Comparison of ENCODE assay signal across 10 cellular contexts in the genomic region with DNA sequence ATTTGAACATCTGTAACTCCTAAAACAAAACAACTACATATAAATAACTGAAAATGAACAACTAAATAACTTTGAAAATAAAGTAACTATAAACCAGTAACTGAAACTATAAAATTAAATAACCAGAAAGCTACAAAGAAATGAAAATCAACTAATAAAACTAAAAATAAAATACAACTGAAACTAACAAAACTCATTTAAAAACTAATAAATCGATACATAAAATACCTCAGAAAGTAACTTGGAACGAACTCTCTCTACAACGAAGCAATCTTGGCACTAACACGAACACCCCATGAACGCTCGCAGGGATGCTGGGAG. TPM values are rescaled to one million over a fixed set of nuclear protein-coding genes. Genes with fewer than 3 reads are reported as not detected.
DNase-seq lines count a peak whose midpoint lies in the region; ATAC-seq and TF ChIP-seq lines count a peak whose summit lies in the region.
"Had no signal": no experiment of that assay in that cellular context is flagged by ENCODE, and none has a peak within 500 bp of the region (broad histone marks: within the 10 kb centered on the region; RNA-seq: fewer than 3 reads in every experiment).

No MANE protein-coding gene starts in this region.

- peak overlapping the region; percentile 77 for H3K4me3 Mint-ChIP-seq in chondrocyte (ENCODE audit: unreplicated experiment)

- H3K27ac Mint-ChIP-seq in chondrocyte (ENCODE audit: unreplicated experiment), result no peak overlapping the region

- intact Hi-C loops in heart left ventricle (cut with DNase I), result loop anchor here in 1 of 10 donors (5.0 kb wide), 1 partner anchor 56 kb away; no protein-coding TSS in a partner anchor
- intact Hi-C loops in left cardiac atrium (cut with DNase I), result no loop called here
- intact Hi-C loops in uterus (cut with DNase I; ENCODE audit: low total_unique reads), result no loop called here

- 8 to 10% (median 9%) methylated on average over 6 of the region's 6 CpGs for WGBS in heart left ventricle, 4 donors

- H3K27ac ChIP-seq in heart left ventricle (no peak overlapping the region), muscle layer of duodenum (ENCODE audit: low read length) (no peak overlapping the region), uterus (no peak overlapping the region)

- H3K4me3 ChIP-seq in heart left ventricle (peak overlapping the region; percentile 28 to 64 (median 54)), muscle layer of duodenum (ENCODE audit: low read depth in 1 of 2, low read length in 2 of 2) (peak overlapping the region; percentile 48 to 74), uterus (peak overlapping the region; percentile 38 to 44)

- H3K9me3 ChIP-seq in heart left ventricle, result no peaks in the 10 kb centered on the region
- no peaks in the 10 kb centered on the region for H3K9me3 ChIP-seq in muscle layer of duodenum (ENCODE audit: control insufficient read depth in 1 of 2, low read length in 2 of 2)
- no peaks in the 10 kb centered on the region for H3K9me3 ChIP-seq in uterus

- H3K27me3 Mint-ChIP-seq in chondrocyte (ENCODE audit: low read depth), result peaks cover 6% of the 10 kb centered on the region

- H3K36me3 ChIP-seq in heart left ventricle (no peaks in the 10 kb centered on the region), muscle layer of duodenum (ENCODE audit: control insufficient read depth in 1 of 2, insufficient read depth in 2 of 2, low read length in 2 of 2) (no peaks in the 10 kb centered on the region), uterus (no peaks in the 10 kb centered on the region)

- ATAC-seq in heart left ventricle (no peak), left cardiac atrium (no peak)

- no peaks in the 10 kb centered on the region for H3K9me3 Mint-ChIP-seq in chondrocyte (ENCODE audit: low read depth)

- no peak for TF ChIP-seq POLR2A in heart left ventricle (IDR thresholded peaks at IDR 0.05)
- no peak for TF ChIP-seq POLR2A in uterus (IDR thresholded peaks at IDR 0.05)

- DNase-seq in heart left ventricle, result no peak
- no peak for DNase-seq in left cardiac atrium
- DNase-seq in chondrocyte (ENCODE audit: low spot score), result no peak
- no peak for DNase-seq in uterus
- no peak for DNase-seq in GM20000 (ENCODE audit: low spot score)
- DNase-seq in AG20443 (ENCODE audit: low spot score), result no peak
- DNase-seq in glomerular visceral epithelial cell (ENCODE audit: extremely low spot score), result no peak
- DNase-seq: DND-41 had no signal

- H3K36me3 Mint-ChIP-seq in chondrocyte (ENCODE audit: low read depth), result no peaks in the 10 kb centered on the region

- peaks cover 0 to 19% (median 12%) of the 10 kb centered on the region in 12 donors for H3K4me1 ChIP-seq in heart left ventricle
- peaks cover 0 to 12% of the 10 kb centered on the region in 2 donors for H3K4me1 ChIP-seq in muscle layer of duodenum (ENCODE audit: control insufficient read depth in 1 of 2, insufficient read depth in 2 of 2, low read length in 2 of 2)
- peaks cover 0 to 6% of the 10 kb centered on the region in 2 donors for H3K4me1 ChIP-seq in uterus

- peaks cover 9% of the 10 kb centered on the region for H3K4me1 Mint-ChIP-seq in chondrocyte (ENCODE audit: low read depth)

- H3K27me3 ChIP-seq in heart left ventricle (peaks cover 14 to 50% (median 42%) of the 10 kb centered on the region in 9 donors), muscle layer of duodenum (ENCODE audit: low read depth, low read length) (peaks cover 17% of the 10 kb centered on the region), uterus (no peaks in the 10 kb centered on the region)

- TF ChIP-seq CTCF in heart left ventricle (IDR thresholded peaks at IDR 0.05) (no peak), chondrocyte (IDR thresholded peaks at IDR 0.05) (no peak), uterus (IDR thresholded peaks at IDR 0.05) (no peak), GM20000 (IDR thresholded peaks at IDR 0.05; ENCODE audit: extremely low read depth, missing control alignments) (no peak)

RNA-seq across cellular contexts. Expression of a gene that starts 15.9 kb away (rescaled TPM):
- total RNA-seq in heart left ventricle (1 to 10 TPM in 1 of 9 donors, under 1 TPM in 2, not detected in 6; 0.10 to 2.1 (median 0.66) TPM), left cardiac atrium (under 1 TPM in 1 of 2 donors, not detected in 1; 0.15 TPM), chondrocyte (9.5 to 19.1 TPM (median 9.9 TPM) in 3 replicates), uterus (under 1 TPM in 1 of 4 donors, not detected in 3; 0.28 TPM)
- under 1 TPM in 1 of 2 donors, not detected in 1; 0.11 TPM for polyA plus RNA-seq in heart left ventricle
- total RNA-seq: OCI-LY7 had no signal
